In the genomic region with DNA sequence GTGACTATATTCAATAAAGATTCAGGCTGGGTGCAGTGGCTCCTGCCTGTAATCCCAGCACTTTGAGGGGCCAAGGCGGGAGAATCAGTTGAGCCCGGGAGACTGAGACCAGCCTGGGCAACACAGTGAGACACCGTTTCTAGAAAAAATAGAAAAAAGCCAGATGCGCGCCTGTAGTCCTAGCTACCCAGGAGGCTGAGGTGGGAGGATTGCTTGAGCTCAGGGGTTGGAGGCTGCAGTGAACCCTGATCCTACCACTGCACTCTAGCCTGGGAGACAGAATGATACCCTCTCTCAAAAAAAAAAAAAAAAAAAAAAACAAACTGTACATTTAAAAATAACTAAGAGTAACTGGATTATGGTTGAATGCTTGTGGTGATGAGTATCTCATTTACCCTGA, we compare ENCODE assay signal across 8 cellular contexts. TPM values are rescaled to one million over a fixed set of nuclear protein-coding genes. Genes with fewer than 3 reads are reported as not detected.
DNase-seq lines count a peak whose midpoint lies in the region; ATAC-seq, FAIRE-seq and TF ChIP-seq lines count a peak whose summit lies in the region.

No MANE protein-coding gene starts in this region.

- BruUV-seq in GM12878 (replicated peaks; lab: Mats Ljungman, UMichigan) = no TSS peak

- no peaks in the 10 kb centered on the region for H3K27me3 ChIP-seq in GM12878 (replicated peaks in 1 of 2; ENCODE audit: control insufficient read depth in 2 of 2, insufficient read depth in 2 of 2, low read length in 1 of 2)

- H3K9ac ChIP-seq in GM12878 (ENCODE audit: control insufficient read depth, insufficient read depth, low read length) = no peak overlapping the region

- H3K36me3 Mint-ChIP-seq in HFFc6 (ENCODE audit: low read depth) = no peaks in the 10 kb centered on the region

- CTCF ChIA-PET in GM12878 (lab: Yijun Ruan, JAX) = interaction anchor here (0.8 to 5.0 kb wide), 5 partner anchors 9 to 165 kb away, joined by 3 to 31 read pairs (median 9); no protein-coding TSS in a partner anchor

- POLR2A ChIA-PET in GM12878 (lab: Charles Lee) = interaction anchor here (0.6 kb wide), 1 partner anchor 206 kb away, joined by 4 read pairs; no protein-coding TSS in a partner anchor

- H3K36me3 ChIP-seq in GM12878 (ENCODE audit: control insufficient read depth in 2 of 2, insufficient read depth in 2 of 2, low read length in 1 of 2) = no peaks in the 10 kb centered on the region
- H3K36me3 ChIP-seq in mesodermal cell (ENCODE audit: control insufficient read depth, insufficient read depth, low read length) = no peaks in the 10 kb centered on the region

- RAD21 ChIA-PET in GM12878 (lab: Charles Lee; ENCODE audit: unreplicated experiment) = interaction anchor here (1.1 to 2.3 kb wide), 4 partner anchors 9 to 189 kb away, joined by 3 to 7 read pairs (median 5); a partner anchor contains a TSS

- ATAC-seq in GM12878 (no peak), omental fat pad (ENCODE audit: low FRiP score) (no peak), HG03342 (IDR thresholded peaks at IDR 0.05; ENCODE audit: unreplicated experiment) (no peak)

- no peaks in the 10 kb centered on the region for H3K9me3 Mint-ChIP-seq in HFFc6

- SMC1A ChIA-PET in GM12878 (lab: Charles Lee; ENCODE audit: uncharacterized antibody, unreplicated experiment) = interaction anchor here (0.9 to 1.6 kb wide), 7 partner anchors 8 to 191 kb away, joined by 3 to 5 read pairs (median 4); no protein-coding TSS in a partner anchor

- H3K4me1 Mint-ChIP-seq in HFFc6 (ENCODE audit: low read depth) = peaks cover 38% of the 10 kb centered on the region

- TF ChIP-seq EP300 in GM12878 (IDR thresholded peaks at IDR 0.05; ENCODE audit: borderline replicate concordance in 1 of 2, control insufficient read depth in 1 of 2, low read depth in 2 of 2, low read length in 2 of 2) = no peak

- DNase-seq in HFFc6 (no peak), GM12878 (ENCODE audit: low read depth, low spot score) (no peak), ACHN (no peak), NCI-H2029 treated with DMSO at 0.1 percent for 48 hours (lab: John Stamatoyannopoulos, UW) (no peak), omental fat pad (ENCODE audit: low spot score) (no peak)

- peak overlapping the region; percentile 91; the same call in 1 of the 2 replicates for H3K4me2 ChIP-seq in GM12878 (ENCODE audit: control insufficient read depth, insufficient read depth)

- TF ChIP-seq CTCF in 22Rv1 (IDR thresholded peaks at IDR 0.05) (no peak), HFFc6 (IDR thresholded peaks at IDR 0.05) (no peak), GM12878 (IDR thresholded peaks at IDR 0.05 in 2 of 3, conservative IDR thresholded peaks at IDR 0.05 in 1 of 3; ENCODE audit: control insufficient read depth in 2 of 3, extremely low read depth in 1 of 3, insufficient read depth in 1 of 3, low read depth in 3 of 3, low read length in 3 of 3) (no peak), omental fat pad (IDR thresholded peaks at IDR 0.05) (no peak)

- no peak for TF ChIP-seq RAD21 in GM12878 (IDR thresholded peaks at IDR 0.05; ENCODE audit: insufficient read depth, low read depth, low read length)

- H3K4me3 Mint-ChIP-seq in HFFc6 = no peak overlapping the region; the same call in 1 of the 2 replicates

- TF ChIP-seq POLR2A in GM12878 (IDR thresholded peaks at IDR 0.05; ENCODE audit: low read depth, low read length) = no peak

- FAIRE-seq in GM12878 (lab: Jason Lieb, UNC) = no peak

- no peaks in the 10 kb centered on the region for H4K20me1 ChIP-seq in GM12878 (ENCODE audit: control insufficient read depth, insufficient read depth)

- H2AFZ ChIP-seq in GM12878 (ENCODE audit: control insufficient read depth, low read depth, low read length) = no peak overlapping the region; the same call in 1 of the 2 replicates

- in situ Hi-C loops in GM12878 (cut with MboI) (loop anchor here (5.0 kb wide), 1 partner anchor 169 kb away; no protein-coding TSS in a partner anchor), ACHN (cut with HindIII; ENCODE audit: low pct_ligation_motif_present, low pct_unique_long_range_greater_than_20kb, low sequenced_read_pairs) (loop anchor here (25.0 kb wide), 2 partner anchors 184 to 309 kb away; a partner anchor contains a TSS)

- H3K27ac Mint-ChIP-seq in HFFc6 = peak overlapping the region; percentile 53

- peak overlapping the region; percentile 78; the same call in 1 of the 2 replicates for H3K27ac ChIP-seq in 22Rv1
- no peak overlapping the region for H3K27ac ChIP-seq in GM12878 (ENCODE audit: control insufficient read depth, insufficient read depth)
- H3K27ac ChIP-seq in mesodermal cell (ENCODE audit: low read depth, low read length, severe bottlenecking) = no peak overlapping the region

- H3K4me1 ChIP-seq in GM12878 (ENCODE audit: control insufficient read depth, insufficient read depth, low read length) (peaks cover 6% of the 10 kb centered on the region), mesodermal cell (ENCODE audit: control insufficient read depth, insufficient read depth, low read length, poor library complexity, severe bottlenecking) (peaks cover 5% of the 10 kb centered on the region)

- no peaks in the 10 kb centered on the region for H3K9me3 ChIP-seq in GM12878 (replicated peaks; ENCODE audit: control insufficient read depth, insufficient read depth, low read length)
- H3K9me3 ChIP-seq in mesodermal cell (ENCODE audit: control insufficient read depth, low read length) = no peaks in the 10 kb centered on the region

- H3K4me3 ChIP-seq in GM12878 (no peak overlapping the region), mesodermal cell (ENCODE audit: extremely low read depth, insufficient read depth, low read length, poor library complexity, severe bottlenecking) (peak overlapping the region; percentile 87)

- H3K27me3 Mint-ChIP-seq in HFFc6 (ENCODE audit: insufficient read depth) = no peaks in the 10 kb centered on the region

- 96% methylated on average over 5 of the region's 5 CpGs for WGBS in GM12878 (ENCODE audit: insufficient coverage, insufficient replicate concordance, low lambda C conversion rate, missing lambda C conversion rate)
- WGBS in mesodermal cell (ENCODE audit: insufficient coverage in 2 of 2), 2 experiments = 94% methylated on average over 5 of the region's 5 CpGs; no CpG with 5 or more reads in 1 of the 2 experiments

- intact Hi-C loops in GM12878 (cut with micrococcal nuclease; ENCODE audit: unreplicated experiment) = loop anchor here (5.0 kb wide), 1 partner anchor 94 kb away; a partner anchor contains a TSS

- peaks cover 10% of the 10 kb centered on the region for H3K79me2 ChIP-seq in GM12878 (ENCODE audit: control insufficient read depth, insufficient read depth, low read length)

TF ChIP-seq in GM12878, 131 proteins besides CTCF, POLR2A, EP300 and RAD21 (continues in another document):
- no peak for TF ChIP-seq CHD4 (IDR thresholded peaks at IDR 0.05)
- TF ChIP-seq SREBF2 (IDR thresholded peaks at IDR 0.05; ENCODE audit: low read length) = no peak
- TF ChIP-seq SUPT20H (IDR thresholded peaks at IDR 0.05; ENCODE audit: borderline replicate concordance, control insufficient read depth, low read depth, low read length) = no peak
- TF ChIP-seq, protein P1, sequence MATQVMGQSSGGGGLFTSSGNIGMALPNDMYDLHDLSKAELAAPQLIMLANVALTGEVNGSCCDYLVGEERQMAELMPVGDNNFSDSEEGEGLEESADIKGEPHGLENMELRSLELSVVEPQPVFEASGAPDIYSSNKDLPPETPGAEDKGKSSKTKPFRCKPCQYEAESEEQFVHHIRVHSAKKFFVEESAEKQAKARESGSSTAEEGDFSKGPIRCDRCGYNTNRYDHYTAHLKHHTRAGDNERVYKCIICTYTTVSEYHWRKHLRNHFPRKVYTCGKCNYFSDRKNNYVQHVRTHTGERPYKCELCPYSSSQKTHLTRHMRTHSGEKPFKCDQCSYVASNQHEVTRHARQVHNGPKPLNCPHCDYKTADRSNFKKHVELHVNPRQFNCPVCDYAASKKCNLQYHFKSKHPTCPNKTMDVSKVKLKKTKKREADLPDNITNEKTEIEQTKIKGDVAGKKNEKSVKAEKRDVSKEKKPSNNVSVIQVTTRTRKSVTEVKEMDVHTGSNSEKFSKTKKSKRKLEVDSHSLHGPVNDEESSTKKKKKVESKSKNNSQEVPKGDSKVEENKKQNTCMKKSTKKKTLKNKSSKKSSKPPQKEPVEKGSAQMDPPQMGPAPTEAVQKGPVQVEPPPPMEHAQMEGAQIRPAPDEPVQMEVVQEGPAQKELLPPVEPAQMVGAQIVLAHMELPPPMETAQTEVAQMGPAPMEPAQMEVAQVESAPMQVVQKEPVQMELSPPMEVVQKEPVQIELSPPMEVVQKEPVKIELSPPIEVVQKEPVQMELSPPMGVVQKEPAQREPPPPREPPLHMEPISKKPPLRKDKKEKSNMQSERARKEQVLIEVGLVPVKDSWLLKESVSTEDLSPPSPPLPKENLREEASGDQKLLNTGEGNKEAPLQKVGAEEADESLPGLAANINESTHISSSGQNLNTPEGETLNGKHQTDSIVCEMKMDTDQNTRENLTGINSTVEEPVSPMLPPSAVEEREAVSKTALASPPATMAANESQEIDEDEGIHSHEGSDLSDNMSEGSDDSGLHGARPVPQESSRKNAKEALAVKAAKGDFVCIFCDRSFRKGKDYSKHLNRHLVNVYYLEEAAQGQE (IDR thresholded peaks at IDR 0.05; ENCODE audit: low read depth, low read length) = no peak
- TF ChIP-seq LARP7 (IDR thresholded peaks at IDR 0.05) = no peak
- TF ChIP-seq MYB (IDR thresholded peaks at IDR 0.05; ENCODE audit: borderline replicate concordance, low read depth, low read length) = no peak

RNA-seq across cellular contexts. Expression of a gene that starts 1.1 kb away (rescaled TPM):
- total RNA-seq in HFFc6 (2021; fragmentation: NEBNext Ultra II Directional; extraction: Animal tissue kit (Norgen Biotek cat#: 25700)) = 1 to 10 TPM; 1.9 to 4.4 (median 3.5) TPM
- total RNA-seq in GM12878 (2013; cell fraction: nucleolus; rRNA removed) = 4.7 and 5.3 TPM in 2 replicates
- 8.6 and 13.2 TPM in 2 replicates for total RNA-seq in GM12878 (2014; rRNA removed)
- total RNA-seq in GM12878 (2014; rRNA removed; fragmentation: Illumina TruSeq; extraction: Trizol) = 7.7 and 8.1 TPM in 2 replicates
- 5.6 and 7.7 TPM in 2 replicates for total RNA-seq in GM12878 (2021)
- polyA plus RNA-seq in GM12878 (2011; ENCODE audit: low read depth) = 2.5 TPM
- 5.0 and 6.7 TPM in 2 replicates for polyA plus RNA-seq in GM12878 (2011; rRNA removed)
- 2.3 and 3.3 TPM in 2 replicates for polyA plus RNA-seq in GM12878 (2011; cell fraction: cytosol; rRNA removed)
- polyA plus RNA-seq in GM12878 (2011; cell fraction: nucleus; rRNA removed) = 2.3 and 2.8 TPM in 2 replicates
- 3.3 and 5.7 TPM in 2 replicates for polyA plus RNA-seq in GM12878 (2012)
- 5.9 and 9.7 TPM in 2 replicates for polyA plus RNA-seq in GM12878 (2014; fragmentation: Illumina TruSeq; extraction: Trizol)
- 1 to 10 TPM; 3.9 to 5.5 TPM for polyA plus RNA-seq in GM12878 (2014; fragmentation: Nextera tagmentation; extraction: Ambion mirVana)
- polyA plus RNA-seq in GM12878 (2014; rRNA removed) = 7.5 and 9.6 TPM in 2 replicates
- polyA plus RNA-seq in GM12878 (2016; fragmentation: Nextera tagmentation; extraction: Ambion mirVana) = 10 to 100 TPM; 11.4 to 12.4 TPM
- polyA minus RNA-seq in GM12878 (2011; rRNA and poly(A)+ RNA removed) = 1.5 and 2.1 TPM in 2 replicates
- 1.3 and 2.3 TPM in 2 replicates for polyA minus RNA-seq in GM12878 (2011; cell fraction: cytosol; rRNA and poly(A)+ RNA removed)
- 2.3 and 3.2 TPM in 2 replicates for polyA minus RNA-seq in GM12878 (2011; cell fraction: nucleus; rRNA and poly(A)+ RNA removed)
- polyA plus RNA-seq in mesodermal cell (2013, experiment 1 of 2) = 12.1 TPM
- polyA plus RNA-seq in mesodermal cell (2013, experiment 2 of 2) = 14.3 TPM
- total RNA-seq in omental fat pad = 10 to 100 TPM in 1 of 4 donors, 1 to 10 TPM in 3; 2.5 to 10.2 (median 6.2) TPM
